Comparison of ENCODE assay signal across 22 cellular contexts in genomic region chr3:198107840-198108734, GRCh38.
DNase-seq lines count a peak whose midpoint lies in the region; ATAC-seq and TF ChIP-seq lines count a peak whose summit lies in the region.
"Had no signal": no experiment of that assay in that cellular context is flagged by ENCODE, and none has a peak within 500 bp of the region (broad histone marks: within the 10 kb centered on the region; RNA-seq: fewer than 3 reads in every experiment).

No MANE protein-coding gene starts in this region.

- H3K9me3 ChIP-seq in AG04450 (ENCODE audit: control insufficient read depth, insufficient read depth, low read length) = no peaks in the 10 kb centered on the region
- H3K9me3 ChIP-seq in HEK293 (ENCODE audit: control insufficient read depth, insufficient read depth, low read depth, low read length) = no peaks in the 10 kb centered on the region
- H3K9me3 ChIP-seq in SJCRH30 (replicated peaks) = no peaks in the 10 kb centered on the region
- H3K9me3 ChIP-seq in GM23248 (ENCODE audit: low read depth) = no peaks in the 10 kb centered on the region
- H3K9me3 ChIP-seq: ascending aorta, pancreas, tibial artery had no signal

- peaks cover 14% of the 10 kb centered on the region for H3K4me1 Mint-ChIP-seq in stimulated activated naive CD8-positive, alpha-beta T cell treated with anti-CD3 and anti-CD28 coated beads, Interleukin-15, amount 100 ng/mL, for 72 hours

- no peak overlapping the region for H3K4me2 ChIP-seq in GM23248 (ENCODE audit: unreplicated experiment)

- no peak overlapping the region for H3K4me3 ChIP-seq in AG04450 (ENCODE audit: low read depth, low read length)
- no peak overlapping the region for H3K4me3 ChIP-seq in HEK293 (ENCODE audit: low read depth, low read length)
- no peak overlapping the region for H3K4me3 ChIP-seq in SJCRH30
- H3K4me3 ChIP-seq in GM23248 = no peak overlapping the region
- H3K4me3 ChIP-seq: ascending aorta, pancreas, tibial artery had no signal

- H3K4me3 Mint-ChIP-seq in stimulated activated naive CD8-positive, alpha-beta T cell treated with anti-CD3 and anti-CD28 coated beads, Interleukin-15, amount 100 ng/mL, for 72 hours = no peak overlapping the region
- H3K4me3 Mint-ChIP-seq: activated naive CD4-positive, alpha-beta T cell treated with anti-CD3 and anti-CD28 coated beads, Interleukin-2, amount 50 U/mL, for 24 hours; T-helper 1 cell treated with Interleukin-12 subunit alpha and Interleukin-12 subunit beta and Interleukin-4 antibody, amounts not matched to agents 30 μg/mL and 1 μg/mL, for 36 hours had no signal

- no peak for TF ChIP-seq CTCF in AG04450 (IDR thresholded peaks at IDR 0.05; ENCODE audit: low read depth, low read length)
- no peak for TF ChIP-seq CTCF in HEK293 (tag by site-specific recombination; IDR thresholded peaks at IDR 0.05)

- in situ Hi-C loops in GM23248 (cut with MboI) = no loop called here

- H2AFZ ChIP-seq in GM23248 = no peak overlapping the region

- 32 to 90% methylated on average over 2 to 6 of the region's 6 CpGs for WGBS in GM23248 (ENCODE audit: low coverage in 1 of 2, low lambda C conversion rate in 2 of 2, missing lambda C conversion rate in 2 of 2), 2 experiments

- POLR2A ChIA-PET in AG04450 (lab: Yijun Ruan, JAX) = no interaction called here
- POLR2A ChIA-PET in HEK293 (lab: Yijun Ruan, JAX) = no interaction called here

- no peaks in the 10 kb centered on the region for H3K79me2 ChIP-seq in GM23248 (ENCODE audit: insufficient read depth)

- peaks cover 14 to 20% of the 10 kb centered on the region in 2 donors for H3K9me3 Mint-ChIP-seq in stimulated activated naive CD8-positive, alpha-beta T cell treated with anti-CD3 and anti-CD28 coated beads, Interleukin-15, amount 100 ng/mL, for 72 hours

- H4K20me1 ChIP-seq in GM23248 (ENCODE audit: insufficient read depth) = no peaks in the 10 kb centered on the region

- H3K9ac ChIP-seq in GM23248 = no peak overlapping the region

- H3K9me2 ChIP-seq in GM23248 (ENCODE audit: insufficient read depth) = no peaks in the 10 kb centered on the region

- no peaks in the 10 kb centered on the region for H3K36me3 ChIP-seq in HEK293 (ENCODE audit: control insufficient read depth in 2 of 2, insufficient read depth in 1 of 2, low read length in 2 of 2)
- no peaks in the 10 kb centered on the region for H3K36me3 ChIP-seq in SJCRH30
- H3K36me3 ChIP-seq in GM23248 (ENCODE audit: low read depth) = no peaks in the 10 kb centered on the region
- H3K36me3 ChIP-seq: ascending aorta, pancreas, tibial artery had no signal

- H3K27ac ChIP-seq in AG04450 (ENCODE audit: low read depth, low read length) (no peak overlapping the region), HEK293 (ENCODE audit: extremely low read depth, low read depth, low read length) (no peak overlapping the region), SJCRH30 (no peak overlapping the region), GM23248 (no peak overlapping the region)
- H3K27ac ChIP-seq: ascending aorta, pancreas, tibial artery had no signal

- H3F3A ChIP-seq in GM23248 (ENCODE audit: insufficient read depth) = no peaks in the 10 kb centered on the region

- H3K4me1 ChIP-seq in HEK293 (ENCODE audit: control insufficient read depth, insufficient read depth, low read length) (0 out of 2 replicates have a peak, but pooled peaks cover 2% of the 10 kb centered on the region), SJCRH30 (peaks cover 12% of the 10 kb centered on the region), GM23248 (ENCODE audit: insufficient read depth) (no peaks in the 10 kb centered on the region)
- H3K4me1 ChIP-seq: ascending aorta, pancreas had no signal

- CTCF ChIA-PET in AG04450 (lab: Charles Lee) = no interaction called here
- CTCF ChIA-PET in HEK293 (lab: Yijun Ruan, JAX) = interaction anchor here (1.1 kb wide), 1 partner anchor 28 kb away, joined by 3 read pairs; no protein-coding TSS in a partner anchor

- H3K27ac Mint-ChIP-seq in stimulated activated naive CD8-positive, alpha-beta T cell treated with anti-CD3 and anti-CD28 coated beads, Interleukin-15, amount 100 ng/mL, for 72 hours = no peak overlapping the region
- H3K27ac Mint-ChIP-seq: activated naive CD4-positive, alpha-beta T cell treated with anti-CD3 and anti-CD28 coated beads, Interleukin-2, amount 50 U/mL, for 24 hours; T-helper 1 cell treated with Interleukin-12 subunit alpha and Interleukin-12 subunit beta and Interleukin-4 antibody, amounts not matched to agents 30 μg/mL and 1 μg/mL, for 36 hours had no signal

- H3K27me3 ChIP-seq in AG04450 (ENCODE audit: control insufficient read depth, insufficient read depth, low read length) = peaks cover 20% of the 10 kb centered on the region
- H3K27me3 ChIP-seq in SJCRH30 = no peaks in the 10 kb centered on the region
- peaks cover 28% of the 10 kb centered on the region for H3K27me3 ChIP-seq in GM23248 (replicated peaks; ENCODE audit: insufficient read depth)

- peaks cover 33% of the 10 kb centered on the region for H3K27me3 Mint-ChIP-seq in stimulated activated naive CD8-positive, alpha-beta T cell treated with anti-CD3 and anti-CD28 coated beads, Interleukin-15, amount 100 ng/mL, for 72 hours

- ATAC-seq in GM21447 (IDR thresholded peaks at IDR 0.05; ENCODE audit: unreplicated experiment) = no peak
- ATAC-seq in stimulated activated naive CD8-positive, alpha-beta T cell treated with anti-CD3 and anti-CD28 coated beads, Interleukin-15, amount 100 ng/mL, for 72 hours = no peak

- DNase-seq in AG04450 (ENCODE audit: low read depth, low spot score) = peak; percentile 3
- peak; percentile 37 to 67 for DNase-seq in SJCRH30
- peak; percentile 58 for DNase-seq in kidney tubule cell (ENCODE audit: low spot score)
- no peak for DNase-seq in medulla oblongata (ENCODE audit: extremely low spot score)
- no peak for DNase-seq in GM23248
- no peak for DNase-seq in stimulated activated naive CD8-positive, alpha-beta T cell treated with anti-CD3 and anti-CD28 coated beads, Interleukin-15, amount 100 ng/mL, for 72 hours
- DNase-seq: activated T-cell treated with anti-CD3 and anti-CD28 coated beads for 4 hours; cerebellar nuclear complex; DMS79 treated with DMSO at 0.1 percent for 48 hours; effector CD4-positive, alpha-beta T cell; NCI-H2029 treated with DMSO at 0.1 percent for 48 hours; NCI-H510A; pancreas; Right ventricle myocardium superior; stimulated activated CD4-positive, alpha-beta T cell treated with anti-CD3 and anti-CD28 coated beads, Interleukin-1b, Interleukin-23, amount 100 ng/mL, for 48 hours; stimulated activated naive CD4-positive, alpha-beta T cell; tibial artery had no signal

TF ChIP-seq in HEK293, 187 proteins besides CTCF, POLR2A, EP300 and RAD21:
- TF ChIP-seq ZNF707 (tag by site-specific recombination; IDR thresholded peaks at IDR 0.05) = no peak
- TF ChIP-seq ZBTB1 (tag by site-specific recombination; IDR thresholded peaks at IDR 0.05) = no peak
- TF ChIP-seq ZNF362 (tag by site-specific recombination; IDR thresholded peaks at IDR 0.05) = no peak
- TF ChIP-seq ZNF174 (tag by site-specific recombination; IDR thresholded peaks at IDR 0.05) = no peak
- TF ChIP-seq ZNF341 (tag by site-specific recombination; IDR thresholded peaks at IDR 0.05; ENCODE audit: low read depth) = peak; percentile 78
- TF ChIP-seq WT1 (tag by site-specific recombination; IDR thresholded peaks at IDR 0.05) = no peak
- TF ChIP-seq ZNF747 (tag by site-specific recombination; IDR thresholded peaks at IDR 0.05) = no peak
- no peak for TF ChIP-seq PRDM4 (tag by site-specific recombination; IDR thresholded peaks at IDR 0.05)

Comparison
In these comparisons a context has a peak if more than half of its experiments do, and no peak if none do; other contexts are left out.
1. DNase-seq: peak in AG04450 (single experiment), SJCRH30 (2 of 2) and kidney tubule cell (single experiment); none in medulla oblongata (single experiment), GM23248 (single experiment) and stimulated activated naive CD8-positive, alpha-beta T cell treated with anti-CD3 and anti-CD28 coated beads, Interleukin-15, amount 100 ng/mL, for 72 hours (0 of 2).